Comparison of ENCODE assay signal across 8 cellular contexts in the genomic region with DNA sequence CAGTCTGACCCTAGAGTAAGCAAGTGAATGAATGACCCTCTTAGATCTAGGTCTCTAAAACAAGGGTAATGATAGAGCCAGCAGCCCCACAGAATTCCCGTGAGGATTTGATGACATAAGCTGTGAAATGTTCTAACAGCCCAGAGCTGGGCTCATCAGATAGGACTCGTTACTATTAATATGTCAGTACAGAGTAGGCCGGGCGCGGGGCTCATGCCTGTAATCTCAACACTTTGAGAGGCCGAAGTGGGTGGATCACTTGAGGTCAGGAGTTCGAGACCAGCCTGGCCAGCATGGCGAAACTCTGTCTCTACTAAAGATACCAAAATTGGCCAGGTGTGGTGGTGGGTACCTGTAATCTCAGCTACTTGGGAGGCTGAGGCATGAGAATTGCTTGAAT.
"Had no signal": no experiment of that assay in that cellular context is flagged by ENCODE, and none has a peak within 500 bp of the region (broad histone marks: within the 10 kb centered on the region; RNA-seq: fewer than 3 reads in every experiment).

No MANE protein-coding gene starts in this region.

- H3K4me3 ChIP-seq: GM23248, HAP-1 had no signal

- FAIRE-seq: HepG2 had no signal

- H3K27ac ChIP-seq: GM23248, HL-60 had no signal

- H3K4me1 ChIP-seq: HAP-1 had no signal

- DNase-seq: GM23248, GOT3, H7, HFFc6 had no signal

- H3K9ac ChIP-seq: GM23248 had no signal

- ATAC-seq: HCT116, HepG2 had no signal

- H3K36me3 ChIP-seq: HAP-1 had no signal

- H3K9me3 ChIP-seq: HAP-1 had no signal
